In the genomic region with DNA sequence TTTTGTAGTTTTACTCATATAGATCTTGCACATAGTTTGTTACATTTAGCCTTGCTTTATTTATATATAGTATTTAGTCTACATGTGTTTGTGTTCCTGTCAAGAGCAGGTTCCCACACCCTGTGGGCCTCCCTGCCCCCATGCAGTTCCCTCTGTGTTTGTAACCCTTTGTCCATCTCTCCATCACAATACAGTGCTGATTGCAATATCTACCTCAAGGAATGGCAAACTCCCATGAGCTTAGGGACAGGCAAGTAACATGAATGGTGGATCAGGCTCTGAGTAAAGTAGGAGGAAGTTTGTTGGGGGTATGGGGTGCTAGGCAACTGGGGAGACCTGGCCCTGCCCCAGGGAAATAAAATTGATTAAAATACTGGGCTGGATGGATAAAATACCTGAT, we compare ENCODE assay signal across 28 cellular contexts. TPM values are rescaled to one million over a fixed set of nuclear protein-coding genes. Genes with fewer than 3 reads are reported as not detected.
"Had no signal": no experiment of that assay in that cellular context is flagged by ENCODE, and none has a peak within 500 bp of the region (broad histone marks: within the 10 kb centered on the region; RNA-seq: fewer than 3 reads in every experiment).

No MANE protein-coding gene starts in this region.

- H3K4me3 Mint-ChIP-seq: activated CD4-positive, alpha-beta memory T cell treated with anti-CD3 and anti-CD28 coated beads for 36 hours; activated CD4-positive, alpha-beta T cell treated with anti-CD3 and anti-CD28 coated beads, Interleukin-2, amount 10 ng/mL, durations not matched to agents 7 days and 5 days; activated naive CD8-positive, alpha-beta T cell treated with anti-CD3 and anti-CD28 coated beads, Interleukin-2, amount 10 ng/mL, durations not matched to agents 7 days and 5 days; T-helper 1 cell treated with Interleukin-12 subunit alpha and Interleukin-12 subunit beta and Interleukin-4 antibody, amounts not matched to agents 30 μg/mL and 1 μg/mL, for 36 hours had no signal

- H3K27ac ChIP-seq: adrenal gland had no signal

- H3K27ac Mint-ChIP-seq: activated CD4-positive, alpha-beta memory T cell treated with anti-CD3 and anti-CD28 coated beads for 36 hours; activated CD4-positive, alpha-beta T cell treated with anti-CD3 and anti-CD28 coated beads, Interleukin-2, amount 10 ng/mL, durations not matched to agents 7 days and 5 days; activated naive CD8-positive, alpha-beta T cell treated with anti-CD3 and anti-CD28 coated beads, Interleukin-2, amount 10 ng/mL, durations not matched to agents 7 days and 5 days; activated T-helper 2 cell treated with anti-CD3 and anti-CD28 coated beads, Interferon-gamma antibody, Interleukin-2, Interleukin-4, amounts not matched to agents 10 μg/mL and 5 μg/mL and 100 μg/mL, durations not matched to agents 14 hours and 24 hours and 36 hours; T-helper 1 cell treated with Interleukin-12 subunit alpha and Interleukin-12 subunit beta and Interleukin-4 antibody, amounts not matched to agents 30 μg/mL and 1 μg/mL, for 36 hours had no signal

- H3K4me1 ChIP-seq: adrenal gland had no signal

- H3K9me3 ChIP-seq: adrenal gland had no signal

- ATAC-seq: PC-3 had no signal

- H3K36me3 Mint-ChIP-seq: activated CD4-positive, alpha-beta memory T cell treated with anti-CD3 and anti-CD28 coated beads for 36 hours had no signal

- H3K36me3 ChIP-seq: adrenal gland had no signal

- FAIRE-seq: bronchial epithelial cell, RCC 7860 had no signal

- H3K27me3 ChIP-seq: adrenal gland had no signal

- H3K9me3 Mint-ChIP-seq: activated CD4-positive, alpha-beta memory T cell treated with anti-CD3 and anti-CD28 coated beads for 36 hours; activated CD4-positive, alpha-beta T cell treated with anti-CD3 and anti-CD28 coated beads, Interleukin-2, amount 10 ng/mL, durations not matched to agents 7 days and 5 days; activated T-helper 2 cell treated with anti-CD3 and anti-CD28 coated beads, Interferon-gamma antibody, Interleukin-2, Interleukin-4, amounts not matched to agents 10 μg/mL and 5 μg/mL and 100 μg/mL, durations not matched to agents 14 hours and 24 hours and 36 hours had no signal

- H3K4me3 ChIP-seq: adrenal gland had no signal

- DNase-seq: activated CD4-positive, alpha-beta memory T cell treated with anti-CD3 and anti-CD28 coated beads for 36 hours; activated CD4-positive, alpha-beta T cell treated with anti-CD3 and anti-CD28 coated beads, Interleukin-2, amount 10 ng/mL, durations not matched to agents 7 days and 5 days; activated CD4-positive, CD25-positive, alpha-beta regulatory T cell; activated CD8-positive, alpha-beta memory T cell treated with anti-CD3 and anti-CD28 coated beads for 24 hours; activated gamma-delta T cell treated with Interleukin-2 at 50 U/mL for 16 hours; activated naive CD4-positive, alpha-beta T cell treated with anti-CD3 and anti-CD28 coated beads, Interleukin-2, amount 50 U/mL, for 16 hours; activated naive CD8-positive, alpha-beta T cell treated with anti-CD3 and anti-CD28 coated beads, Interleukin-2, amount 10 ng/mL, durations not matched to agents 7 days and 5 days; activated T-cell treated with anti-CD3 and anti-CD28 coated beads, Interleukin-2, amount 50 U/mL, for 48 hours; adrenal gland; central memory CD4-positive, alpha-beta T cell; NCI-H1048; NCI-H146; NCI-H187 treated with DMSO at 0.1 percent for 48 hours; NCI-H2081 treated with DMSO at 0.1 percent for 48 hours; NCI-H446; NCI-H524; PC-3; SHP77 treated with DMSO at 0.1 percent for 48 hours; T-helper 9 cell had no signal

RNA-seq across cellular contexts. Expression of gene CUX2, which starts 38.3 kb away (rescaled TPM):
- total RNA-seq: activated T-helper 2 cell treated with anti-CD3 and anti-CD28 coated beads, Interferon-gamma antibody, Interleukin-2, Interleukin-4, amounts not matched to agents 10 μg/mL and 5 μg/mL and 100 μg/mL, durations not matched to agents 14 hours and 24 hours and 36 hours; chondrocyte; LHCN-M2; M059J; PC-3; SK-MEL-5 had no signal
- polyA plus RNA-seq: aorta had no signal
